ENCODE assay signal across 1 cellular context in the genomic region with DNA sequence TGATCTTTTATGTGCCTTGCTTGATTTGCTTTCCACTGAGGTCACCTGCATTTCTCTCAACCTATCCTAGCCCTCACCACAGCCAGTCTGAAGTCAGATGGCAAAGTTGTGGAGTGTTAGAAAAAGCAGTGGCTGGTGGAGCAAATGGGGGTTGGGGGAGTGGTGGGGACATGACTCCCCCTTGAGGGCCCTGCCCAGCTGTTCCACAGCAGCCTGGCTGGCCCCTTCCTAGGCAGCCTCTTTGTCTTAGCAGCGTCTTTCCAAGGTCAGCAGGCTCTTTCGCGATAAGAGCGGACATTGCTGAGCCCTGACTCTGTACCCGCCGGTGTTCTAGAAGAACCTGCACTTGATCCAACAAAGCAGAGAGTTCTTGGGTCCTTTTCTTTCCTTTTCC.
TF ChIP-seq lines count a peak whose summit lies in the region.

No MANE protein-coding gene starts in this region.

TF ChIP-seq in H1, 55 proteins besides CTCF, POLR2A, EP300 and RAD21:
- TF ChIP-seq FOSL1 (IDR thresholded peaks at IDR 0.05; ENCODE audit: insufficient read depth, low read depth, low read length) (no peak), CTBP2 (IDR thresholded peaks at IDR 0.05; ENCODE audit: borderline replicate concordance, insufficient read depth, insufficient read length, low read length) (no peak), RXRA (IDR thresholded peaks at IDR 0.05; ENCODE audit: insufficient read depth, low read depth, low read length) (no peak), RNF2 (IDR thresholded peaks at IDR 0.05; ENCODE audit: borderline replicate concordance, low read depth, low read length, missing control alignments, poor library complexity, severe bottlenecking) (no peak), SRF (IDR thresholded peaks at IDR 0.05; ENCODE audit: low read depth, low read length) (no peak), TAF1 (IDR thresholded peaks at IDR 0.05; ENCODE audit: low read depth, low read length) (no peak), JUN (IDR thresholded peaks at IDR 0.05; ENCODE audit: low read depth, low read length) (no peak), CBX5 (IDR thresholded peaks at IDR 0.05; ENCODE audit: low read depth, low read length) (no peak), BACH1 (IDR thresholded peaks at IDR 0.05; ENCODE audit: low read length) (no peak), HDAC2 (IDR thresholded peaks at IDR 0.05; ENCODE audit: borderline replicate concordance in 1 of 2, low read depth in 2 of 2, low read length in 2 of 2) (no peak), EZH2 (IDR thresholded peaks at IDR 0.05; ENCODE audit: low read depth, low read length, severe bottlenecking) (no peak), BCL11A (IDR thresholded peaks at IDR 0.05; ENCODE audit: low read depth in 2 of 2, low read length in 2 of 2) (no peak), POU5F1 (IDR thresholded peaks at IDR 0.05; ENCODE audit: low read depth, low read length) (no peak), YY1 (IDR thresholded peaks at IDR 0.05; ENCODE audit: low read depth, low read length) (no peak), GABPA (IDR thresholded peaks at IDR 0.05; ENCODE audit: borderline replicate concordance, insufficient read depth, low read length) (no peak), EGR1 (IDR thresholded peaks at IDR 0.05; ENCODE audit: borderline replicate concordance, low read depth, low read length) (no peak)
- TF ChIP-seq, protein P1, sequence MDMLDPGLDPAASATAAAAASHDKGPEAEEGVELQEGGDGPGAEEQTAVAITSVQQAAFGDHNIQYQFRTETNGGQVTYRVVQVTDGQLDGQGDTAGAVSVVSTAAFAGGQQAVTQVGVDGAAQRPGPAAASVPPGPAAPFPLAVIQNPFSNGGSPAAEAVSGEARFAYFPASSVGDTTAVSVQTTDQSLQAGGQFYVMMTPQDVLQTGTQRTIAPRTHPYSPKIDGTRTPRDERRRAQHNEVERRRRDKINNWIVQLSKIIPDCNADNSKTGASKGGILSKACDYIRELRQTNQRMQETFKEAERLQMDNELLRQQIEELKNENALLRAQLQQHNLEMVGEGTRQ (IDR thresholded peaks at IDR 0.05; ENCODE audit: low read length), result no peak
